5 cellular contexts compared by ENCODE assay signal in the genomic region with DNA sequence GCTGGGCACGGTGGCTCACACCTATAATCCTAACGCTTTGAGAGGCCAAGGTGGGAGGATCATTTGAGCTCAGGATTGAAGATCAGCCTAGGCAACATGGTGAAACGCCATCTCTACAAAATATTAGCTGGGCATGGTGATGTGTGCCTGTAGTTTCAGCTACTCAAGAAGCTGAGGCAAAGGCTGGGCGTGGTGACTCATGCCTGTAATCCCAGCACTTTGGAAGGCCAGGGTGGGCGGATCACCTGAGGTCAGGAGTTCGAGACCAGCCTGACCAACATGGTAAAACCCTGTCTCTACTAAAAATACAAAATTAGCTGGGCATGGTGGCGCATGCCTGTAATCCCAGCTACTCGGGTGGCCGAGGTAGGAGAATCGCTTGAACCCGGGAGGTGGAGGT. TPM values are rescaled to one million over a fixed set of nuclear protein-coding genes. Genes with fewer than 3 reads are reported as not detected.
"Had no signal": no experiment of that assay in that cellular context is flagged by ENCODE, and none has a peak within 500 bp of the region (broad histone marks: within the 10 kb centered on the region; RNA-seq: fewer than 3 reads in every experiment).

No MANE protein-coding gene starts in this region.

RNA-seq across cellular contexts. Expression of a gene that starts 34.5 kb away (rescaled TPM):
- total RNA-seq: activated CD4-positive, alpha-beta memory T cell treated with anti-CD3 and anti-CD28 coated beads for 36 hours; activated CD8-positive, alpha-beta memory T cell treated with anti-CD3 and anti-CD28 coated beads for 36 hours; activated naive CD4-positive, alpha-beta T cell treated with anti-CD3 and anti-CD28 coated beads for 36 hours; activated naive CD8-positive, alpha-beta T cell treated with anti-CD3 and anti-CD28 coated beads for 36 hours; activated T-helper 1 cell treated with anti-CD3 and anti-CD28 coated beads, Interleukin-12 subunit alpha, Interleukin-12 subunit beta, Interleukin-2, Interleukin-4 antibody, amounts not matched to agents 30 ng/mL and 10 ng/mL and 1 ng/mL, durations not matched to agents 14 hours and 24 hours and 36 hours had no signal
